Comparison of ENCODE assay signal across 20 cellular contexts in the genomic region with DNA sequence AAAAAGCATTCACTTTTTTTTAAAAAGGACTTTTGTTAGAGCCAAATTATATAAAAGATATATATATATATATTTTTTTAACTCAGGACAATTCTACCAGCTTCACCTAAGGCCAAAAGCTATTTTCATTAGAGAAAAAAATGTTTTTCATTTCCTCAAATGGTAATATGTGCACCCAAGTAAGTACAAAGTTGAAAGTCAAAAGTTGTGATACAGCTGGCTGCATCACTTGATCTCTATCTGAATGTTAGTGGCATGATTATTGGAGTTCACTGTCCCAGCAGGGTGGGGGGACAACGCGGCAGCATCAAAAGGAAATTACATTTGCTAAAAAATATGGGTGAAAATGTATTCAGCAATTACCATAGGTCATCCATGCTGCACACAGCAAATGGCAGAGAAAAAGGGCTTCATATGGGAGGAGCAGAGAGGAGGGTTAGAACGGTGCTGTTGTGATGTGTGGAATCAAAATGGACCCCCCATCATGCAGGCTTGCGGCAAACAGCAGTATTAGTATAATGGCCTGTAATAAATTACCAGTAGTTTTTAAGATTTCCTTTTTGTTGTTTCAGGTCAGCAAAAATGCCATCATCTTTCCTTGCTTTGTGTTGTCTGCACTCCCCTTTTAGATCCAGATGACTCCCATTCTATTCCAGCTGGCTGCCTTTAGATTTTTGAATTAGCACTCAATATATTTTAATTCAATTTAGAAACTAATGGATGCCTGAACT.
"Had no signal": no experiment of that assay in that cellular context is flagged by ENCODE, and none has a peak within 500 bp of the region (broad histone marks: within the 10 kb centered on the region; RNA-seq: fewer than 3 reads in every experiment).

No MANE protein-coding gene starts in this region.

- H3K36me3 ChIP-seq: esophagus squamous epithelium, left ventricle myocardium inferior, lower lobe of right lung, neutrophil, spleen had no signal

- H3K4me1 ChIP-seq: esophagus squamous epithelium, foreskin keratinocyte, left ventricle myocardium inferior, lower lobe of right lung, psoas muscle had no signal

- H3K4me3 ChIP-seq: esophagus squamous epithelium, left ventricle myocardium inferior, lower lobe of right lung, psoas muscle, spleen had no signal

- DNase-seq: cortex of kidney; effector memory CD4-positive, alpha-beta T cell; esophagus squamous epithelium; foreskin keratinocyte; kidney; left cardiac atrium; left ventricle myocardium inferior; lower lobe of right lung; mesendoderm; naive thymus-derived CD4-positive, alpha-beta T cell; psoas muscle; spleen; stimulated activated CD4-positive, alpha-beta T cell treated with anti-CD3 and anti-CD28 coated beads, Interleukin-15, amount 100 ng/mL, for 24 hours; stimulated activated CD4-positive, alpha-beta T cell treated with anti-CD3 and anti-CD28 coated beads, Interleukin-1b, Interleukin-23, amount 100 ng/mL, for 48 hours; stimulated activated CD4-positive, alpha-beta T cell treated with anti-CD3 and anti-CD28 coated beads, Interleukin-4, amount 100 ng/mL, for 24 hours; stimulated activated naive CD4-positive, alpha-beta T cell treated with Interleukin-2 at 50 U/mL for 16 hours; trophoblast cell had no signal

- H3K9me3 ChIP-seq: esophagus squamous epithelium, lower lobe of right lung, neutrophil, psoas muscle, spleen had no signal

- ATAC-seq: foreskin keratinocyte; left cardiac atrium; naive thymus-derived CD4-positive, alpha-beta T cell; psoas muscle; sciatic nerve had no signal

- H3K36me3 Mint-ChIP-seq: naive thymus-derived CD4-positive, alpha-beta T cell had no signal

- H3K27ac ChIP-seq: foreskin keratinocyte, left ventricle myocardium inferior, lower lobe of right lung, neutrophil, psoas muscle, spleen had no signal

- H3K27me3 ChIP-seq: esophagus squamous epithelium, foreskin keratinocyte, neutrophil, spleen had no signal

- H3K4me3 Mint-ChIP-seq: naive thymus-derived CD4-positive, alpha-beta T cell had no signal

- FAIRE-seq: endometrium, kidney had no signal
